In the genomic region with DNA sequence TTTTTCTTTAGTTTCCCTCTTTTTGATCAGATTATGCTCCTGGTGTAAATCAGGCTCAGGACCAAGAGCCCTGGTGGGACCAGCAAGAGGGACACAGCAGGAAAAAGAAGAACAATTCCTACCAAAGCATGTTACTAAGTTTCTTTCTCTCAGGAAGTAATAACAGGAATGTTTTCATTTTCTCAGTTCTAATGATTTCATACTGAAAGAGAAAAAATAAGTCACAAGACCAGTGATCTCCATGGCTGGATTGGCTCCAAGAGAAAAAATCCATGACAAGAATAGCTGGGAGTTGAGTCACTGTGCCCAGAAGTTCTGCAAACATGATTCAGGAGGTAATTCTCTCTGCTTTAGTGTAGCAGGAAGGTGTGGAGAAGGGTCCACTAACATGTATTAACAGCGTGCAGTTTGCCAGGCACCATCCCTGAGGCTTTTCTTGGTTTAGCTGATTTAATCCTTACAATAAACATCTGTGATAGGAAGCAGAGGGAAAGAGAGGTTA, we compare ENCODE assay signal across 10 cellular contexts. TPM values are rescaled to one million over a fixed set of nuclear protein-coding genes. Genes with fewer than 3 reads are reported as not detected.
DNase-seq lines count a peak whose midpoint lies in the region; ATAC-seq, FAIRE-seq and TF ChIP-seq lines count a peak whose summit lies in the region.
"Had no signal": no experiment of that assay in that cellular context is flagged by ENCODE, and none has a peak within 500 bp of the region (broad histone marks: within the 10 kb centered on the region; RNA-seq: fewer than 3 reads in every experiment).

No MANE protein-coding gene starts in this region.

- FAIRE-seq in H1 (lab: Jason Lieb, UNC) = no peak

- no peaks in the 10 kb centered on the region for H3K9me3 ChIP-seq in H1 (ENCODE audit: insufficient read depth in 2 of 2, low read depth in 1 of 2, low read length in 1 of 2)
- H3K9me3 ChIP-seq in aorta (ENCODE audit: control insufficient read depth, low read length) = no peaks in the 10 kb centered on the region
- H3K9me3 ChIP-seq: BLaER1 treated with 17β-estradiol and CSF1 and Interleukin-3, amounts not matched to agents 10 nM and 100 nM had no signal

- CTCF ChIA-PET in H1 (lab: Charles Lee; ENCODE audit: partially characterized antibody) = interaction anchor here (1.3 to 3.5 kb wide), 2 partner anchors 20 to 91 kb away, joined by 3 to 25 read pairs; no protein-coding TSS in a partner anchor

- H4K20me1 ChIP-seq in H1 (replicated peaks in 1 of 2; ENCODE audit: control insufficient read depth in 1 of 2, insufficient read depth in 2 of 2, low read length in 2 of 2) = no peaks in the 10 kb centered on the region
- H4K20me1 ChIP-seq: BLaER1 treated with 17β-estradiol and CSF1 and Interleukin-3, amounts not matched to agents 10 nM and 100 nM had no signal

- no peaks in the 10 kb centered on the region for H3K36me3 Mint-ChIP-seq in mesothelial cell of epicardium
- H3K36me3 Mint-ChIP-seq in nephron progenitor cell (ENCODE audit: low read depth) = no peaks in the 10 kb centered on the region

- no peak overlapping the region for H3K4me3 ChIP-seq in H1 (ENCODE audit: extremely low read depth in 1 of 4, insufficient read depth in 2 of 4, low read depth in 3 of 4, low read length in 4 of 4)
- H3K4me3 ChIP-seq in aorta (ENCODE audit: low read length in 2 of 2) = peak overlapping the region; percentile 20 to 41
- H3K4me3 ChIP-seq: BLaER1 treated with 17β-estradiol and CSF1 and Interleukin-3, amounts not matched to agents 10 nM and 100 nM; cardiac muscle cell had no signal

- no peak overlapping the region for H2BK12ac ChIP-seq in H1 (ENCODE audit: low read depth, low read length)

- no peaks in the 10 kb centered on the region for H3K79me2 ChIP-seq in H1 (ENCODE audit: control insufficient read depth in 1 of 2, insufficient read depth in 2 of 2, low read length in 2 of 2)

- no peak overlapping the region for H4K5ac ChIP-seq in H1 (ENCODE audit: insufficient read length, low read depth, low read length)

- no peak overlapping the region for H3K4ac ChIP-seq in H1 (replicated peaks; ENCODE audit: insufficient read length, low read depth, low read length)

- H3K56ac ChIP-seq in H1 (replicated peaks; ENCODE audit: insufficient read length, low read depth, low read length) = no peak overlapping the region

- H3K23ac ChIP-seq in H1 (ENCODE audit: insufficient read length) = no peak overlapping the region

- H2BK20ac ChIP-seq in H1 (ENCODE audit: low read length) = no peak overlapping the region

- peak; percentile 1 to 4 for DNase-seq in NCI-H524 (lab: John Stamatoyannopoulos, UW)
- no peak for DNase-seq in NCI-H524 treated with DMSO at 0.1 percent for 48 hours (lab: John Stamatoyannopoulos, UW)
- no peak for DNase-seq in H1 (ENCODE audit: low read depth in 1 of 2, low spot score in 2 of 2)
- no peak for DNase-seq in mesothelial cell of epicardium (ENCODE audit: low spot score in 2 of 2, unreplicated experiment in 2 of 2)
- DNase-seq in aorta = no peak
- DNase-seq in NCI-H2107 (lab: John Stamatoyannopoulos, UW) = no peak
- DNase-seq in nephron progenitor cell = no peak

- H2BK5ac ChIP-seq in H1 (ENCODE audit: low read depth, low read length) = no peak overlapping the region

- no peaks in the 10 kb centered on the region for H3K79me1 ChIP-seq in H1 (ENCODE audit: low read depth, low read length)

- H3K4me3 Mint-ChIP-seq in mesothelial cell of epicardium (no peak overlapping the region), nephron progenitor cell (no peak overlapping the region)

- no peak for TF ChIP-seq CTCF in H1 (IDR thresholded peaks at IDR 0.05; ENCODE audit: control extremely low read depth in 1 of 3, insufficient read depth in 1 of 3, low read depth in 1 of 3, low read length in 3 of 3)
- TF ChIP-seq CTCF in mesothelial cell of epicardium (IDR thresholded peaks at IDR 0.05; ENCODE audit: unreplicated experiment) = no peak
- TF ChIP-seq CTCF in nephron progenitor cell (IDR thresholded peaks at IDR 0.05) = no peak

- H3K4me1 ChIP-seq in H1 (replicated peaks in 1 of 4; ENCODE audit: control insufficient read depth in 3 of 4, insufficient read depth in 4 of 4, low read length in 3 of 4) (no peaks in the 10 kb centered on the region), aorta (ENCODE audit: control insufficient read depth in 1 of 2, insufficient read depth in 2 of 2, low read length in 2 of 2) (peaks cover 4 to 7% of the 10 kb centered on the region in 2 donors)

- ATAC-seq in aorta (ENCODE audit: low FRiP score) (peak; percentile 78), HG03097 (IDR thresholded peaks at IDR 0.05; ENCODE audit: low FRiP score, unreplicated experiment) (no peak)

- H3K4me1 Mint-ChIP-seq in mesothelial cell of epicardium (peaks cover 62% of the 10 kb centered on the region), nephron progenitor cell (peaks cover 25% of the 10 kb centered on the region)

- no peak overlapping the region for H3K9ac ChIP-seq in H1 (replicated peaks in 1 of 4; ENCODE audit: extremely low read depth in 1 of 4, low read depth in 3 of 4, low read length in 3 of 4)

- no peak overlapping the region for H4K8ac ChIP-seq in H1 (ENCODE audit: extremely low read depth, insufficient read depth, low read length)

- H3K27ac Mint-ChIP-seq in mesothelial cell of epicardium (peak overlapping the region; percentile 96), nephron progenitor cell (no peak overlapping the region)

- peak overlapping the region; percentile 60; the same call in 1 of the 2 replicates for H2AFZ ChIP-seq in H1 (ENCODE audit: low read length)

- TF ChIP-seq EP300 in H1 (IDR thresholded peaks at IDR 0.05; ENCODE audit: borderline replicate concordance in 1 of 2, low read depth in 2 of 2, low read length in 2 of 2) = no peak

- TF ChIP-seq RAD21 in H1 (IDR thresholded peaks at IDR 0.05 in 1 of 2, conservative IDR thresholded peaks at IDR 0.05 in 1 of 2; ENCODE audit: low read depth in 2 of 2, low read length in 2 of 2) = no peak

- H2BK15ac ChIP-seq in H1 (ENCODE audit: low read length) = no peak overlapping the region

- intact Hi-C loops in aorta (cut with DNase I) = loop anchor here in 1 of 2 donors (5.0 kb wide), 1 partner anchor 94 kb away; no protein-coding TSS in a partner anchor

- no peak overlapping the region for H3K18ac ChIP-seq in H1 (ENCODE audit: extremely low read depth, low read length)

- TF ChIP-seq POLR2A in H1 (IDR thresholded peaks at IDR 0.05; ENCODE audit: control extremely low read depth in 1 of 2, low read depth in 2 of 2, low read length in 2 of 2) = no peak

- no peaks in the 10 kb centered on the region for H3K23me2 ChIP-seq in H1 (ENCODE audit: low read depth, low read length)

- POLR2A ChIA-PET in H1 (lab: Charles Lee; ENCODE audit: partially characterized antibody) = interaction anchor here (0.5 kb wide), 1 partner anchor 227 kb away, joined by 3 read pairs; no protein-coding TSS in a partner anchor

- H3K27me3 ChIP-seq in H1 (replicated peaks in 1 of 4; ENCODE audit: control insufficient read depth in 3 of 4, extremely low read depth in 1 of 4, insufficient read depth in 3 of 4, low read length in 3 of 4) = no peaks in the 10 kb centered on the region
- H3K27me3 ChIP-seq in aorta (ENCODE audit: control insufficient read depth in 1 of 2, insufficient read depth in 2 of 2, low read length in 1 of 2) = no peaks in the 10 kb centered on the region
- H3K27me3 ChIP-seq: BLaER1 treated with 17β-estradiol and CSF1 and Interleukin-3, amounts not matched to agents 10 nM and 100 nM; cardiac muscle cell had no signal

- whole genome bisulfite sequencing in H1 (ENCODE audit: extremely low coverage in 1 of 2, insufficient coverage in 1 of 2, insufficient read length in 1 of 2, insufficient replicate concordance in 2 of 2, low coverage in 1 of 2, low lambda C conversion rate in 2 of 2, missing lambda C conversion rate in 1 of 2), 2 experiments = 88% methylated on average over 1 of the region's 1 CpG; no CpG with 5 or more reads in 1 of the 2 experiments
- 0 to 9% methylated on average over 1 of the region's 1 CpG for WGBS in aorta, 2 donors

- H3K27me3 Mint-ChIP-seq in mesothelial cell of epicardium (ENCODE audit: low read depth) (no peaks in the 10 kb centered on the region), nephron progenitor cell (ENCODE audit: low read depth, poor library complexity) (no peaks in the 10 kb centered on the region)

- H3K14ac ChIP-seq in H1 (ENCODE audit: insufficient read length) = no peak overlapping the region

- no peak overlapping the region for H3K4me2 ChIP-seq in H1 (ENCODE audit: insufficient read depth in 1 of 2, low read depth in 2 of 2, low read length in 2 of 2)

- H3K27ac ChIP-seq in H1 (ENCODE audit: low read depth, low read length) (no peak overlapping the region), aorta (ENCODE audit: low read depth in 1 of 2, low read length in 2 of 2) (peak overlapping the region; percentile 98)
- H3K27ac ChIP-seq: cardiac muscle cell had no signal

- H2BK120ac ChIP-seq in H1 (replicated peaks; ENCODE audit: low read depth, low read length) = no peak overlapping the region

- H4K91ac ChIP-seq in H1 (replicated peaks; ENCODE audit: insufficient read length, low read length) = no peak overlapping the region

- H3K9me3 Mint-ChIP-seq in mesothelial cell of epicardium (no peaks in the 10 kb centered on the region), nephron progenitor cell (no peaks in the 10 kb centered on the region)

- no peak overlapping the region for H2AK5ac ChIP-seq in H1 (ENCODE audit: low read depth, low read length)

- H3K36me3 ChIP-seq in H1 (ENCODE audit: control insufficient read depth in 2 of 4, insufficient read depth in 4 of 4, low read length in 3 of 4) = no peaks in the 10 kb centered on the region
- no peaks in the 10 kb centered on the region for H3K36me3 ChIP-seq in aorta (ENCODE audit: control insufficient read depth in 1 of 2, insufficient read depth in 2 of 2, low read length in 1 of 2)
- H3K36me3 ChIP-seq: BLaER1 treated with 17β-estradiol and CSF1 and Interleukin-3, amounts not matched to agents 10 nM and 100 nM; cardiac muscle cell had no signal

RNA-seq across cellular contexts. Expression of gene IFIT2, which starts 23.8 kb away (rescaled TPM):
- 0.35 and 0.40 TPM in 2 replicates for total RNA-seq in H1 (2021; fragmentation: NEBNext Ultra II Directional; extraction: Animal tissue kit (Norgen Biotek cat#: 25700))
- 0.03 TPM in 1 of 2 replicates, not detected in the other for polyA plus RNA-seq in H1 (2011; rRNA removed)
- 0.04 TPM for polyA plus RNA-seq in H1 (2011; cell fraction: cytosol; rRNA removed)
- 0.03 TPM for polyA plus RNA-seq in H1 (2011; cell fraction: nucleus; rRNA removed)
- 0.08 to 0.22 TPM (median 0.11 TPM) in 4 replicates for polyA plus RNA-seq in H1 (2012, experiment 1 of 2)
- not detected for polyA plus RNA-seq in H1 (2012, experiment 2 of 2)
- polyA plus RNA-seq in H1 (2013, experiment 1 of 2) = 0.14 TPM
- 0.11 TPM for polyA plus RNA-seq in H1 (2013, experiment 2 of 2)
- not detected in 2 replicates for polyA minus RNA-seq in H1 (2011; rRNA and poly(A)+ RNA removed)
- polyA minus RNA-seq in H1 (2011; cell fraction: cytosol; rRNA and poly(A)+ RNA removed) = not detected
- not detected for polyA minus RNA-seq in H1 (2011; cell fraction: nucleus; rRNA and poly(A)+ RNA removed)
- 2.3 to 3.6 TPM (median 2.9 TPM) in 3 replicates for total RNA-seq in mesothelial cell of epicardium
- total RNA-seq in aorta = 10 to 100 TPM in 1 of 2 donors, 1 to 10 TPM in 1; 4.6 to 11.9 TPM
- polyA plus RNA-seq in aorta = 10 to 100 TPM; 10.8 to 11.3 TPM
- total RNA-seq: cardiac muscle cell had no signal

RNA-seq across cellular contexts. Expression of gene LIPA, which starts 26.5 kb away (rescaled TPM):
- total RNA-seq in H1 (2021; fragmentation: NEBNext Ultra II Directional; extraction: Animal tissue kit (Norgen Biotek cat#: 25700)) = 32.4 and 35.6 TPM in 2 replicates
- polyA plus RNA-seq in H1 (2011; rRNA removed) = 10.6 and 18.1 TPM in 2 replicates
- 14.2 TPM for polyA plus RNA-seq in H1 (2011; cell fraction: cytosol; rRNA removed)
- 12.3 TPM for polyA plus RNA-seq in H1 (2011; cell fraction: nucleus; rRNA removed)
- polyA plus RNA-seq in H1 (2012, experiment 1 of 2) = 21.8 to 34.8 TPM (median 23.1 TPM) in 4 replicates
- 11.1 TPM for polyA plus RNA-seq in H1 (2012, experiment 2 of 2)
- 109 TPM for polyA plus RNA-seq in H1 (2013, experiment 1 of 2)
- polyA plus RNA-seq in H1 (2013, experiment 2 of 2) = 115 TPM
- polyA minus RNA-seq in H1 (2011; rRNA and poly(A)+ RNA removed) = 22.2 and 51.0 TPM in 2 replicates
- 14.0 TPM for polyA minus RNA-seq in H1 (2011; cell fraction: cytosol; rRNA and poly(A)+ RNA removed)
- polyA minus RNA-seq in H1 (2011; cell fraction: nucleus; rRNA and poly(A)+ RNA removed) = 12.8 TPM
- 24.2 to 27.3 TPM (median 24.8 TPM) in 3 replicates for total RNA-seq in mesothelial cell of epicardium
- 10 to 100 TPM; 55.5 to 83.3 TPM for total RNA-seq in aorta
- 10 to 100 TPM; 26.3 to 58.0 TPM for polyA plus RNA-seq in aorta

RNA-seq across cellular contexts. Expression of gene IFIT3, which starts 49.7 kb away (rescaled TPM):
- 0.57 and 0.84 TPM in 2 replicates for total RNA-seq in H1 (2021; fragmentation: NEBNext Ultra II Directional; extraction: Animal tissue kit (Norgen Biotek cat#: 25700))
- polyA plus RNA-seq in H1 (2011; rRNA removed) (0.05 and 0.12 TPM in 2 replicates), aorta (10 to 100 TPM; 15.0 to 15.7 TPM)
- polyA plus RNA-seq in H1 (2011; cell fraction: cytosol; rRNA removed) = 0.22 TPM
- polyA plus RNA-seq in H1 (2011; cell fraction: nucleus; rRNA removed) = 0.04 TPM
- polyA plus RNA-seq in H1 (2012, experiment 1 of 2) = 0.35 to 0.46 TPM (median 0.40 TPM) in 4 replicates
- polyA plus RNA-seq in H1 (2012, experiment 2 of 2) = not detected
- 0.67 TPM for polyA plus RNA-seq in H1 (2013, experiment 1 of 2)
- polyA plus RNA-seq in H1 (2013, experiment 2 of 2) = 0.72 TPM
- polyA minus RNA-seq in H1 (2011; rRNA and poly(A)+ RNA removed) = 0.06 and 0.24 TPM in 2 replicates
- not detected for polyA minus RNA-seq in H1 (2011; cell fraction: cytosol; rRNA and poly(A)+ RNA removed)
- polyA minus RNA-seq in H1 (2011; cell fraction: nucleus; rRNA and poly(A)+ RNA removed) = not detected
- total RNA-seq in mesothelial cell of epicardium (14.3 to 17.8 TPM (median 14.9 TPM) in 3 replicates), aorta (10 to 100 TPM; 14.2 to 19.0 TPM)

Comparison
In these comparisons a context has a peak if more than half of its experiments do, and no peak if none do; other contexts are left out.
1. DNase-seq: peak in NCI-H524 (2 of 2); none in NCI-H524 treated with DMSO at 0.1 percent for 48 hours (single experiment), H1 (0 of 2), mesothelial cell of epicardium (0 of 2), aorta (0 of 2), NCI-H2107 (single experiment) and nephron progenitor cell (single experiment).
2. H3K4me3 ChIP-seq: peak in aorta (2 of 2); none in H1 (0 of 4).